In genomic region chr6:2514965-2515543, GRCh38 we compare ENCODE assay signal across 26 cellular contexts.
DNase-seq lines count a peak whose midpoint lies in the region; ATAC-seq and FAIRE-seq lines count a peak whose summit lies in the region.
"Had no signal": no experiment of that assay in that cellular context is flagged by ENCODE, and none has a peak within 500 bp of the region (broad histone marks: within the 10 kb centered on the region; RNA-seq: fewer than 3 reads in every experiment).

No MANE protein-coding gene starts in this region.

- H3K4me1 ChIP-seq in trophoblast cell (ENCODE audit: control insufficient read depth in 1 of 2, insufficient read depth in 2 of 2, low read length in 2 of 2), result no peaks in the 10 kb centered on the region
- H3K4me1 ChIP-seq: uterus had no signal

- H2BK120ac ChIP-seq in trophoblast cell (ENCODE audit: insufficient read depth, low read length, poor library complexity), result no peak overlapping the region

- H4K8ac ChIP-seq in trophoblast cell (ENCODE audit: low read depth, low read length), result no peak overlapping the region

- no peak for ATAC-seq in GM21526 (IDR thresholded peaks at IDR 0.05; ENCODE audit: low FRiP score, unreplicated experiment)
- ATAC-seq: activated naive CD8-positive, alpha-beta T cell treated with anti-CD3 and anti-CD28 coated beads, Interleukin-2, amount 50 U/mL, for 24 hours; natural killer cell treated with Interleukin-12 subunit alpha and Interleukin-12 subunit beta and Interleukin-15 and Interleukin-18, amount 100 ng/mL, for 72 hours; PC-3 had no signal

- no peak overlapping the region for H2BK12ac ChIP-seq in trophoblast cell (ENCODE audit: low read length)

- H4K91ac ChIP-seq in trophoblast cell (ENCODE audit: low read depth, low read length), result no peak overlapping the region

- no peaks in the 10 kb centered on the region for H3K36me3 ChIP-seq in trophoblast cell (ENCODE audit: control insufficient read depth in 1 of 2, insufficient read depth in 2 of 2, low read length in 2 of 2)
- H3K36me3 ChIP-seq: brain microvascular endothelial cell, uterus had no signal

- no peak overlapping the region for H3K18ac ChIP-seq in trophoblast cell (ENCODE audit: low read length)

- peak overlapping the region; percentile 39 for H3K4me3 ChIP-seq in trophoblast cell (ENCODE audit: low read depth, low read length)
- H3K4me3 ChIP-seq: GM23248, uterus had no signal

- H3K79me2 ChIP-seq in trophoblast cell (ENCODE audit: control insufficient read depth, insufficient read depth, low read length, poor library complexity), result no peaks in the 10 kb centered on the region

- no peak overlapping the region for H2AFZ ChIP-seq in trophoblast cell (ENCODE audit: insufficient read depth, low read length, poor library complexity)
- H2AFZ ChIP-seq: GM23248 had no signal

- no peak overlapping the region for H3K14ac ChIP-seq in trophoblast cell (ENCODE audit: low read length)

- DNase-seq in Caki2 (ENCODE audit: low read depth) (peak; percentile 30), astrocyte of the hippocampus (ENCODE audit: low read depth, low spot score) (peak; percentile 9), left kidney (ENCODE audit: low read depth, low spot score) (peak; percentile 72), trophoblast cell (peak in 1 of 2 donors; percentile 46), HK-2 (ENCODE audit: unreplicated experiment) (no peak), HTR-8/SVneo (ENCODE audit: insufficient read length, low spot score) (no peak), DMS53 treated with DMSO at 0.1 percent for 48 hours (lab: John Stamatoyannopoulos, UW; ENCODE audit: unreplicated experiment) (no peak)
- DNase-seq: activated CD8-positive, alpha-beta memory T cell treated with anti-CD3 and anti-CD28 coated beads, Interleukin-2, amount 50 U/mL, for 48 hours; activated effector memory CD4-positive, alpha-beta T cell treated with Interleukin-2 at 50 U/mL for 16 hours; activated naive CD8-positive, alpha-beta T cell treated with anti-CD3 and anti-CD28 coated beads, Interleukin-2, amount 50 U/mL, for 24 hours; brain microvascular endothelial cell; cortex of kidney; DMS 273 treated with DMSO at 0.1 percent for 48 hours; GF-D8; GM23248; mesenchymal stem cell; NCI-H1694 treated with DMSO at 0.1 percent for 48 hours; NCI-H345; PC-3; posterior cingulate gyrus; SIG-M5; uterus had no signal

- FAIRE-seq in HTR-8/SVneo (lab: Jason Lieb, UNC), result no peak
- FAIRE-seq: endometrium had no signal

- no peak overlapping the region for H3K23ac ChIP-seq in trophoblast cell (ENCODE audit: low read length)

- peaks cover 2% of the 10 kb centered on the region for H3K9me3 ChIP-seq in trophoblast cell (ENCODE audit: insufficient read depth, low read depth, low read length)
- H3K9me3 ChIP-seq: uterus had no signal

- no peak overlapping the region for H2BK5ac ChIP-seq in trophoblast cell (ENCODE audit: low read depth, low read length, poor library complexity)

- H3K4ac ChIP-seq in trophoblast cell (ENCODE audit: low read depth, low read length), result no peak overlapping the region

- no peaks in the 10 kb centered on the region for H3K27me3 ChIP-seq in trophoblast cell (ENCODE audit: insufficient read depth, low read length)
- H3K27me3 ChIP-seq: brain microvascular endothelial cell, uterus had no signal

- no peak overlapping the region for H2AK5ac ChIP-seq in trophoblast cell (ENCODE audit: low read length)

- no peak overlapping the region for H3K27ac ChIP-seq in trophoblast cell (ENCODE audit: low read depth, low read length)
- H3K27ac ChIP-seq: brain microvascular endothelial cell, C4-2B, GM23248, uterus had no signal

- no peak overlapping the region for H3K9ac ChIP-seq in trophoblast cell (ENCODE audit: low read length)
- H3K9ac ChIP-seq: GM23248 had no signal

- H4K12ac ChIP-seq in trophoblast cell (ENCODE audit: low read depth, low read length), result no peak overlapping the region

- no peak overlapping the region for H3K4me2 ChIP-seq in trophoblast cell (ENCODE audit: low read length)

- in situ Hi-C loops in Caki2 (cut with HindIII; ENCODE audit: low pct_unique_long_range_greater_than_20kb, low sequenced_read_pairs), result no loop called here

- no CpG with 5 or more reads among the region's 15 CpGs for WGBS in trophoblast cell (ENCODE audit: extremely low coverage, insufficient coverage, insufficient read length)

- H3K79me1 ChIP-seq in trophoblast cell (ENCODE audit: low read length), result no peaks in the 10 kb centered on the region

Comparison
In these comparisons a context has a peak if more than half of its experiments do, and no peak if none do; other contexts are left out.
1. DNase-seq: peak in Caki2 (single experiment), astrocyte of the hippocampus (single experiment) and left kidney (single experiment); none in HK-2 (single experiment), HTR-8/SVneo (single experiment) and DMS53 treated with DMSO at 0.1 percent for 48 hours (single experiment).